Comparison of ENCODE assay signal across 21 cellular contexts in the genomic region with DNA sequence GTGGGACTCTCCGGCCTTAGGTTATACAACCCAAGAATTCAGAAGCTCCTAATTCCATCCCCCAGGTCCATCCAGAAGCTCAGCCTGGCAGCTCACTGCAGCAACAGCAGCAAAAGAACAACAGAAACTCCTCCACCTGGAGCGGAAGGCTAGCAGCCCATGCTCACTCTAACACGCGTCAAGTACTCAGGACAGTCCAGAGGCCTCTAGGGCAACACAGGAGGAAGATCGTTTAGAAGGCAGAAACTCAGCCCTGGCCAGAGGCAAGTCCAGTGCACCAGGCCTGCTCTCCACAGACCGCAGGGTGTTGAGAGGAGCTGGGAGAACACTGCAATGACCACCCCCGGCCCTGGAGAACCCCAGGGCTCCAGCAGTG. TPM values are rescaled to one million over a fixed set of nuclear protein-coding genes. Genes with fewer than 3 reads are reported as not detected.
A peak's percentile ranks its signal among the peaks of the same experiment; 100 is the strongest.
DNase-seq lines count a peak whose midpoint lies in the region; ATAC-seq, FAIRE-seq and TF ChIP-seq lines count a peak whose summit lies in the region.
"Had no signal": no experiment of that assay in that cellular context is flagged by ENCODE, and none has a peak within 500 bp of the region (broad histone marks: within the 10 kb centered on the region; RNA-seq: fewer than 3 reads in every experiment).

No MANE protein-coding gene starts in this region.

- CTCF ChIA-PET in HepG2 (lab: Yijun Ruan, JAX; ENCODE audit: low intra/inter-chr PET ratio, low total read pairs) = no interaction called here

- no peak overlapping the region for H3K9ac ChIP-seq in BLaER1
- H3K9ac ChIP-seq in HepG2 (ENCODE audit: insufficient read depth, low read depth, low read length) = peak overlapping the region; percentile 50

- FAIRE-seq in HepG2 (lab: Jason Lieb, UNC) (peak; percentile 21), small intestine (lab: Jason Lieb, UNC) (no peak)
- FAIRE-seq: TTC549 had no signal

- H3K9me3 ChIP-seq in BLaER1 = no peaks in the 10 kb centered on the region
- H3K9me3 ChIP-seq in HepG2 (ENCODE audit: low read length) = no peaks in the 10 kb centered on the region
- H3K9me3 ChIP-seq in small intestine (ENCODE audit: control insufficient read depth, low read depth) = no peaks in the 10 kb centered on the region
- H3K9me3 ChIP-seq: HAP-1, lower lobe of right lung had no signal

- BruUV-seq in HepG2 (replicated peaks; lab: Mats Ljungman, UMichigan) = TSS peak; percentile 87

- no peak for TF ChIP-seq CTCF in VCaP (conservative IDR thresholded peaks at IDR 0.05)
- no peak for TF ChIP-seq CTCF in HepG2 (CRISPR knock-in tag; IDR thresholded peaks at IDR 0.05)

- 60% methylated on average over 1 of the region's 7 CpGs for WGBS in HepG2 (ENCODE audit: low lambda C conversion rate)
- WGBS in small intestine, 3 donors = 63 to 81% (median 74%) methylated on average over 7 of the region's 7 CpGs

- H3K79me2 ChIP-seq in HepG2 (ENCODE audit: insufficient read depth, low read length) = peaks cover 2% of the 10 kb centered on the region

- H3K27me3 ChIP-seq in BLaER1 (no peaks in the 10 kb centered on the region), HepG2 (ENCODE audit: control insufficient read depth in 1 of 2, insufficient read depth in 2 of 2, low read length in 2 of 2) (no peaks in the 10 kb centered on the region), small intestine (ENCODE audit: control insufficient read depth in 2 of 2, insufficient read depth in 2 of 2, low read length in 2 of 2) (no peaks in the 10 kb centered on the region)

- H3K27ac ChIP-seq in BLaER1 = no peak overlapping the region
- H3K27ac ChIP-seq in VCaP = peak overlapping the region; percentile 56
- H3K27ac ChIP-seq in HepG2 (ENCODE audit: extremely low read length, insufficient read depth, low read length) = peak overlapping the region; percentile 67
- H3K27ac ChIP-seq in small intestine (ENCODE audit: low read depth in 1 of 2, low read length in 1 of 2) = peak overlapping the region; percentile 57 to 72
- H3K27ac ChIP-seq: lower lobe of right lung had no signal

- TF ChIP-seq EP300 in HepG2 (IDR thresholded peaks at IDR 0.05; ENCODE audit: low read depth in 2 of 2, low read length in 2 of 2) (no peak), HepG2 (CRISPR knock-in tag; IDR thresholded peaks at IDR 0.05; ENCODE audit: borderline replicate concordance) (no peak)

- H3K4me2 ChIP-seq in BLaER1 (peak overlapping the region; percentile 81; the same call in 1 of the 2 replicates), HepG2 (ENCODE audit: low read depth, low read length) (peak overlapping the region; percentile 77)
- H3K4me2 ChIP-seq: smooth muscle cell had no signal

- in situ Hi-C loops in HepG2 (cut with HindIII; ENCODE audit: extremely low pct_ligation_motif_present, low pct_unique_long_range_greater_than_20kb) = no loop called here

- H4K20me1 ChIP-seq in BLaER1 = peaks cover 44% of the 10 kb centered on the region
- H4K20me1 ChIP-seq in HepG2 (ENCODE audit: insufficient read depth, low read length) = no peaks in the 10 kb centered on the region

- no peak overlapping the region for H2AFZ ChIP-seq in HepG2 (ENCODE audit: low read length)

- H3K36me3 ChIP-seq in BLaER1 (peaks cover 55% of the 10 kb centered on the region), HepG2 (replicated peaks in 1 of 2; ENCODE audit: control insufficient read depth in 1 of 2, insufficient read depth in 2 of 2, low read length in 2 of 2) (no peaks in the 10 kb centered on the region; a peak in 1 of 5 replicates), small intestine (ENCODE audit: control insufficient read depth in 2 of 2, insufficient read depth in 2 of 2, low read length in 2 of 2) (no peaks in the 10 kb centered on the region)
- H3K36me3 ChIP-seq: lower lobe of right lung had no signal

- no peak for TF ChIP-seq POLR2A in HepG2 (IDR thresholded peaks at IDR 0.05; ENCODE audit: insufficient read depth in 1 of 2, low read depth in 2 of 2, low read length in 2 of 2)

- H3K4me3 ChIP-seq in BLaER1 (no peak overlapping the region), HepG2 (replicated peaks in 1 of 3; ENCODE audit: insufficient read depth in 1 of 3, low read depth in 2 of 3, low read length in 3 of 3) (peak overlapping the region in 2 of 3 experiments; percentile 23 to 58; a peak in 5 of 6 replicates), small intestine (ENCODE audit: low read depth in 1 of 2, low read length in 2 of 2) (no peak overlapping the region)
- H3K4me3 ChIP-seq: HAP-1, lower lobe of right lung, smooth muscle cell had no signal

- no peak for TF ChIP-seq RAD21 in HepG2 (CRISPR knock-in tag; IDR thresholded peaks at IDR 0.05)

- ATAC-seq in HepG2 = peak; percentile 81
- ATAC-seq in GM18498 (IDR thresholded peaks at IDR 0.05; ENCODE audit: unreplicated experiment) = no peak
- ATAC-seq: lower lobe of right lung; naive thymus-derived CD4-positive, alpha-beta T cell had no signal

- DNase-seq in HepG2 (ENCODE audit: low spot score) (no peak), small intestine (no peak), C1 segment of cervical spinal cord (lab: John Stamatoyannopoulos, UW) (no peak), DMS153 (lab: John Stamatoyannopoulos, UW) (no peak)
- DNase-seq: activated CD8-positive, alpha-beta memory T cell treated with anti-CD3 and anti-CD28 coated beads, Interleukin-2, amount 50 U/mL, for 48 hours; activated gamma-delta T cell; amniotic stem cell; lower lobe of right lung; naive thymus-derived CD4-positive, alpha-beta T cell; NCI-H1092 treated with DMSO at 0.1 percent for 48 hours; NCI-H2081 treated with DMSO at 0.1 percent for 48 hours; NCI-H510A treated with DMSO at 0.1 percent for 48 hours; stimulated activated CD4-positive, alpha-beta T cell treated with anti-CD3 and anti-CD28 coated beads, Interleukin-4, amount 100 ng/mL, for 4 hours; substantia nigra; SW 1271 had no signal

- intact Hi-C loops in HepG2 (cut with micrococcal nuclease; ENCODE audit: unreplicated experiment) = no loop called here

- POLR2A ChIA-PET in HepG2 (lab: Yijun Ruan, JAX) = interaction anchor here (0.7 to 3.6 kb wide), 8 partner anchors 13 to 57 kb away, joined by 3 to 46 read pairs (median 8); a partner anchor contains a TSS

- H3K4me1 ChIP-seq in BLaER1 (peaks cover 75% of the 10 kb centered on the region), HepG2 (ENCODE audit: insufficient read depth, low read length) (peaks cover 39% of the 10 kb centered on the region), small intestine (ENCODE audit: control insufficient read depth in 2 of 2, insufficient read depth in 1 of 2, low read depth in 1 of 2, low read length in 1 of 2) (peaks cover 0 to 11% of the 10 kb centered on the region in 2 donors)
- H3K4me1 ChIP-seq: HAP-1 had no signal

RNA-seq across cellular contexts. Expression of a gene that starts 17.1 kb away (rescaled TPM):
- 1.8 and 4.8 TPM in 2 replicates for total RNA-seq in HepG2 (2016; rRNA removed; fragmentation: Illumina TruSeq; extraction: Trizol)
- total RNA-seq in HepG2 (2016; cell fraction: cytosol; rRNA removed; fragmentation: Illumina TruSeq; extraction: Trizol; ENCODE audit: low read depth) = 0.61 and 0.71 TPM in 2 replicates
- 1.9 and 5.2 TPM in 2 replicates for total RNA-seq in HepG2 (2016; cell fraction: insoluble cytoplasmic fraction; rRNA removed; fragmentation: Illumina TruSeq; extraction: Trizol)
- total RNA-seq in HepG2 (2016; cell fraction: membrane; rRNA removed; fragmentation: Illumina TruSeq; extraction: Trizol) = 1.3 TPM in 2 replicates
- 8.4 and 11.2 TPM in 2 replicates for total RNA-seq in HepG2 (2016; cell fraction: nucleus; rRNA removed; fragmentation: Illumina TruSeq; extraction: Trizol)
- polyA plus RNA-seq in HepG2 (2011; rRNA removed) (11.5 and 12.3 TPM in 2 replicates), small intestine (10 to 100 TPM; 13.8 to 27.1 (median 21.6) TPM)
- polyA plus RNA-seq in HepG2 (2011; cell fraction: cytosol; rRNA removed) = 2.7 and 3.9 TPM in 2 replicates
- polyA plus RNA-seq in HepG2 (2011; cell fraction: nucleus; rRNA removed) = 73.3 and 101 TPM in 2 replicates
- 6.5 and 7.3 TPM in 2 replicates for polyA plus RNA-seq in HepG2 (2012)
- 0.44 and 0.53 TPM in 2 replicates for polyA plus RNA-seq in HepG2 (2016; cell fraction: cytosol; fragmentation: Illumina TruSeq; extraction: Trizol; ENCODE audit: low read depth)
- 0.96 and 1.7 TPM in 2 replicates for polyA plus RNA-seq in HepG2 (2016; cell fraction: insoluble cytoplasmic fraction; fragmentation: Illumina TruSeq; extraction: Trizol; ENCODE audit: low read depth)
- 0.88 and 1.6 TPM in 2 replicates for polyA plus RNA-seq in HepG2 (2016; cell fraction: membrane; fragmentation: Illumina TruSeq; extraction: Trizol; ENCODE audit: low read depth)
- 22.2 and 23.2 TPM in 2 replicates for polyA plus RNA-seq in HepG2 (2016; cell fraction: nucleus; fragmentation: Illumina TruSeq; extraction: Trizol; ENCODE audit: insufficient read depth, low read depth)
- polyA minus RNA-seq in HepG2 (2011; rRNA and poly(A)+ RNA removed; ENCODE audit: low replicate concordance) = 27.4 and 36.9 TPM in 2 replicates
- 2.6 and 3.8 TPM in 2 replicates for polyA minus RNA-seq in HepG2 (2011; cell fraction: cytosol; rRNA and poly(A)+ RNA removed)
- polyA minus RNA-seq in HepG2 (2011; cell fraction: nucleus; rRNA and poly(A)+ RNA removed) = 21.3 and 31.8 TPM in 2 replicates

RNA-seq across cellular contexts. Expression of a gene that starts 37.2 kb away (rescaled TPM):
- total RNA-seq in HepG2 (2016; rRNA removed; fragmentation: Illumina TruSeq; extraction: Trizol) = 3.1 and 5.4 TPM in 2 replicates
- total RNA-seq in HepG2 (2016; cell fraction: cytosol; rRNA removed; fragmentation: Illumina TruSeq; extraction: Trizol; ENCODE audit: low read depth) = 1.1 and 1.3 TPM in 2 replicates
- total RNA-seq in HepG2 (2016; cell fraction: insoluble cytoplasmic fraction; rRNA removed; fragmentation: Illumina TruSeq; extraction: Trizol) = 3.7 and 5.5 TPM in 2 replicates
- total RNA-seq in HepG2 (2016; cell fraction: membrane; rRNA removed; fragmentation: Illumina TruSeq; extraction: Trizol) = 2.3 and 2.5 TPM in 2 replicates
- 4.4 and 6.4 TPM in 2 replicates for total RNA-seq in HepG2 (2016; cell fraction: nucleus; rRNA removed; fragmentation: Illumina TruSeq; extraction: Trizol)
- polyA plus RNA-seq in HepG2 (2011; rRNA removed) = 14.3 and 17.1 TPM in 2 replicates
- polyA plus RNA-seq in HepG2 (2011; cell fraction: cytosol; rRNA removed) = 15.6 and 18.3 TPM in 2 replicates
- 15.7 and 16.6 TPM in 2 replicates for polyA plus RNA-seq in HepG2 (2011; cell fraction: nucleus; rRNA removed)
- polyA plus RNA-seq in HepG2 (2012) = 12.4 and 26.2 TPM in 2 replicates
- polyA plus RNA-seq in HepG2 (2016; cell fraction: cytosol; fragmentation: Illumina TruSeq; extraction: Trizol; ENCODE audit: low read depth) = 0.70 and 0.71 TPM in 2 replicates
- polyA plus RNA-seq in HepG2 (2016; cell fraction: insoluble cytoplasmic fraction; fragmentation: Illumina TruSeq; extraction: Trizol; ENCODE audit: low read depth) = 3.5 and 3.7 TPM in 2 replicates
- polyA plus RNA-seq in HepG2 (2016; cell fraction: membrane; fragmentation: Illumina TruSeq; extraction: Trizol; ENCODE audit: low read depth) = 1.2 and 1.9 TPM in 2 replicates
- 7.1 and 7.9 TPM in 2 replicates for polyA plus RNA-seq in HepG2 (2016; cell fraction: nucleus; fragmentation: Illumina TruSeq; extraction: Trizol; ENCODE audit: insufficient read depth, low read depth)
- polyA minus RNA-seq in HepG2 (2011; rRNA and poly(A)+ RNA removed; ENCODE audit: low replicate concordance) = 2.5 and 12.3 TPM in 2 replicates
- polyA minus RNA-seq in HepG2 (2011; cell fraction: cytosol; rRNA and poly(A)+ RNA removed) = 11.3 and 12.8 TPM in 2 replicates
- 7.3 and 8.1 TPM in 2 replicates for polyA minus RNA-seq in HepG2 (2011; cell fraction: nucleus; rRNA and poly(A)+ RNA removed)
- polyA plus RNA-seq in small intestine = 10 to 100 TPM in 2 of 3 donors, 1 to 10 TPM in 1; 9.6 to 26.5 (median 17.2) TPM

RNA-seq across cellular contexts. Expression of a gene that starts 54.1 kb away (rescaled TPM):
- 3.0 and 4.4 TPM in 2 replicates for total RNA-seq in HepG2 (2016; rRNA removed; fragmentation: Illumina TruSeq; extraction: Trizol)
- total RNA-seq in HepG2 (2016; cell fraction: cytosol; rRNA removed; fragmentation: Illumina TruSeq; extraction: Trizol; ENCODE audit: low read depth) = 2.2 and 2.3 TPM in 2 replicates
- total RNA-seq in HepG2 (2016; cell fraction: insoluble cytoplasmic fraction; rRNA removed; fragmentation: Illumina TruSeq; extraction: Trizol) = 1.8 and 4.6 TPM in 2 replicates
- 2.9 and 3.5 TPM in 2 replicates for total RNA-seq in HepG2 (2016; cell fraction: membrane; rRNA removed; fragmentation: Illumina TruSeq; extraction: Trizol)
- 3.9 and 4.3 TPM in 2 replicates for total RNA-seq in HepG2 (2016; cell fraction: nucleus; rRNA removed; fragmentation: Illumina TruSeq; extraction: Trizol)
- polyA plus RNA-seq in HepG2 (2011; rRNA removed) (7.5 and 8.4 TPM in 2 replicates), small intestine (100 to 1,000 TPM in 2 of 3 donors, 10 to 100 TPM in 1; 59.0 to 484 (median 395) TPM)
- polyA plus RNA-seq in HepG2 (2011; cell fraction: cytosol; rRNA removed) = 3.0 and 4.7 TPM in 2 replicates
- polyA plus RNA-seq in HepG2 (2011; cell fraction: nucleus; rRNA removed) = 77.2 and 103 TPM in 2 replicates
- polyA plus RNA-seq in HepG2 (2012) = 5.6 and 7.7 TPM in 2 replicates
- 3.1 and 3.4 TPM in 2 replicates for polyA plus RNA-seq in HepG2 (2016; cell fraction: cytosol; fragmentation: Illumina TruSeq; extraction: Trizol; ENCODE audit: low read depth)
- polyA plus RNA-seq in HepG2 (2016; cell fraction: insoluble cytoplasmic fraction; fragmentation: Illumina TruSeq; extraction: Trizol; ENCODE audit: low read depth) = 4.8 and 7.0 TPM in 2 replicates
- polyA plus RNA-seq in HepG2 (2016; cell fraction: membrane; fragmentation: Illumina TruSeq; extraction: Trizol; ENCODE audit: low read depth) = 4.5 TPM in 2 replicates
- polyA plus RNA-seq in HepG2 (2016; cell fraction: nucleus; fragmentation: Illumina TruSeq; extraction: Trizol; ENCODE audit: insufficient read depth, low read depth) = 34.3 and 34.8 TPM in 2 replicates
- polyA minus RNA-seq in HepG2 (2011; rRNA and poly(A)+ RNA removed; ENCODE audit: low replicate concordance) = 0.23 and 3.8 TPM in 2 replicates
- 3.0 and 4.1 TPM in 2 replicates for polyA minus RNA-seq in HepG2 (2011; cell fraction: cytosol; rRNA and poly(A)+ RNA removed)
- polyA minus RNA-seq in HepG2 (2011; cell fraction: nucleus; rRNA and poly(A)+ RNA removed) = 4.5 and 5.1 TPM in 2 replicates
- polyA plus RNA-seq: naive thymus-derived CD4-positive, alpha-beta T cell had no signal

Comparison
In these comparisons a context has a peak if more than half of its experiments do, and no peak if none do; other contexts are left out.
1. H3K4me3 ChIP-seq: peak in HepG2 (2 of 3); none in BLaER1 (single experiment) and small intestine (0 of 2).